1 cellular context compared by ENCODE assay signal in the genomic region with DNA sequence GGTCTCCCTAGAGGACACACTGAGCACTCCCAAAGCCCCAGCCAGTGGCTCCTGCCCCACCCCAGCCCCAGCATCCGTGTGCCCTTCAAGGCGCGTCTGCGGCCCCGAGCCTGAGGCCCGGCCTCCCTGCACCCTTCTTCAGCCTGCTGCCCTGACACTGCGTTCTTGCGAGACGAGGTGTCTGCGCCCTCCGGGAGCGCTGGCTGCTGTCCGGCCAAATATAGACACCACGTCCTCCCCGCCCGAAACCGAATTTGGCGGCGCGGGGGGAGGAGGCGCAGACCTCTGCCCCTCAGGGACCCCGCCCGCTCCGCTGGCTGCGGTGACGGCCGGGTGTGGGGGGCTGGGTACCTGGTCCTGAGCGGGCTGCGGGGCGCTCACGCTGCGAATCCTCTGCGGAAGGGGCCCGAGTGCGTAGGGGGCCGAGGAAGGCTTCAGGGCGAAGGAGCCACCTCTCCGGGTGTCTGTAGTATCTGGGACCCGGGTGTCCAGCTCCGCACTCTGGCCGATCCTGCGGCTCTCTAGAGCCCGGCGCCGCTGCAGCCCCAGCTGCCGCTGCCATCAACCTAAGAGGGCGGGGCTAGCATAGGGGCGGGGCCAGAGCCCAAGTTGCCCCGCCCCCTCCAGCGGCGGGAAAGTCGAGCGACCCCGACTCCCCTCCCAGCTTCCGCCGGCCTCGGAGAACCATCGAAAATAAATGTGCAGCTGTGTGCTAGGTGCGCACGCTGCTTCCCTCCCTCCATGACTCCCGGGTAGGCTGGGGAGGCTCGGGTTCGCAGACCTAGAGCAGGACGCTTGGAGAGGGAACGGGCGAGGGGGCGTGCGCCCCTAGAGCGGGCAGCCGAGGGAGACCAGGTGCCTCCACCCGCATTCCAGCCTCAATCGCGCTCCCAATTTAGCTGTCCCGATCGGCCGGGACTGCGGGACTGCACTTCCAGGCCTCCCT.
A peak's percentile ranks its signal among the peaks of the same experiment; 100 is the strongest.
TF ChIP-seq lines count a peak whose summit lies in the region.

A gene (minus strand): TSS at position 576 of the 946 bp plus-strand sequence. CDS start 1,491 bp downstream, outside the sequence.

TF ChIP-seq in K562, 482 proteins besides CTCF, POLR2A, EP300 and RAD21 (continued from another document):
- TF ChIP-seq, protein P1, sequence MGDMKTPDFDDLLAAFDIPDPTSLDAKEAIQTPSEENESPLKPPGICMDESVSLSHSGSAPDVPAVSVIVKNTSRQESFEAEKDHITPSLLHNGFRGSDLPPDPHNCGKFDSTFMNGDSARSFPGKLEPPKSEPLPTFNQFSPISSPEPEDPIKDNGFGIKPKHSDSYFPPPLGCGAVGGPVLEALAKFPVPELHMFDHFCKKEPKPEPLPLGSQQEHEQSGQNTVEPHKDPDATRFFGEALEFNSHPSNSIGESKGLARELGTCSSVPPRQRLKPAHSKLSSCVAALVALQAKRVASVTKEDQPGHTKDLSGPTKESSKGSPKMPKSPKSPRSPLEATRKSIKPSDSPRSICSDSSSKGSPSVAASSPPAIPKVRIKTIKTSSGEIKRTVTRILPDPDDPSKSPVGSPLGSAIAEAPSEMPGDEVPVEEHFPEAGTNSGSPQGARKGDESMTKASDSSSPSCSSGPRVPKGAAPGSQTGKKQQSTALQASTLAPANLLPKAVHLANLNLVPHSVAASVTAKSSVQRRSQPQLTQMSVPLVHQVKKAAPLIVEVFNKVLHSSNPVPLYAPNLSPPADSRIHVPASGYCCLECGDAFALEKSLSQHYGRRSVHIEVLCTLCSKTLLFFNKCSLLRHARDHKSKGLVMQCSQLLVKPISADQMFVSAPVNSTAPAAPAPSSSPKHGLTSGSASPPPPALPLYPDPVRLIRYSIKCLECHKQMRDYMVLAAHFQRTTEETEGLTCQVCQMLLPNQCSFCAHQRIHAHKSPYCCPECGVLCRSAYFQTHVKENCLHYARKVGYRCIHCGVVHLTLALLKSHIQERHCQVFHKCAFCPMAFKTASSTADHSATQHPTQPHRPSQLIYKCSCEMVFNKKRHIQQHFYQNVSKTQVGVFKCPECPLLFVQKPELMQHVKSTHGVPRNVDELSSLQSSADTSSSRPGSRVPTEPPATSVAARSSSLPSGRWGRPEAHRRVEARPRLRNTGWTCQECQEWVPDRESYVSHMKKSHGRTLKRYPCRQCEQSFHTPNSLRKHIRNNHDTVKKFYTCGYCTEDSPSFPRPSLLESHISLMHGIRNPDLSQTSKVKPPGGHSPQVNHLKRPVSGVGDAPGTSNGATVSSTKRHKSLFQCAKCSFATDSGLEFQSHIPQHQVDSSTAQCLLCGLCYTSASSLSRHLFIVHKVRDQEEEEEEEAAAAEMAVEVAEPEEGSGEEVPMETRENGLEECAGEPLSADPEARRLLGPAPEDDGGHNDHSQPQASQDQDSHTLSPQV (IDR thresholded peaks at IDR 0.05) = no peak
- TF ChIP-seq PYGO2 (tag; IDR thresholded peaks at IDR 0.05) (no peak), POLR2AphosphoS2 (IDR thresholded peaks at IDR 0.05; ENCODE audit: low read length) (no peak), SP1 (CRISPR knock-in tag; IDR thresholded peaks at IDR 0.05) (peak; percentile 54; the same call in 1 of the 2 replicates), RBFOX2 (IDR thresholded peaks at IDR 0.05; ENCODE audit: low read depth, low read length) (peak; percentile 70), RBBP5 (IDR thresholded peaks at IDR 0.05; ENCODE audit: borderline replicate concordance, insufficient read depth, low read length, poor library complexity, severe bottlenecking) (peak; percentile 20), HNRNPLL (IDR thresholded peaks at IDR 0.05; ENCODE audit: low read depth, low read length, poor library complexity, severe bottlenecking) (peak; percentile 23), TAF15 (IDR thresholded peaks at IDR 0.05; ENCODE audit: low read depth, low read length) (no peak), CAMTA2 (CRISPR knock-in tag; conservative IDR thresholded peaks at IDR 0.05) (no peak)
- TF ChIP-seq, protein P2, sequence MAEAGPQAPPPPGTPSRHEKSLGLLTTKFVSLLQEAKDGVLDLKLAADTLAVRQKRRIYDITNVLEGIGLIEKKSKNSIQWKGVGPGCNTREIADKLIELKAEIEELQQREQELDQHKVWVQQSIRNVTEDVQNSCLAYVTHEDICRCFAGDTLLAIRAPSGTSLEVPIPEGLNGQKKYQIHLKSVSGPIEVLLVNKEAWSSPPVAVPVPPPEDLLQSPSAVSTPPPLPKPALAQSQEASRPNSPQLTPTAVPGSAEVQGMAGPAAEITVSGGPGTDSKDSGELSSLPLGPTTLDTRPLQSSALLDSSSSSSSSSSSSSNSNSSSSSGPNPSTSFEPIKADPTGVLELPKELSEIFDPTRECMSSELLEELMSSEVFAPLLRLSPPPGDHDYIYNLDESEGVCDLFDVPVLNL (CRISPR knock-in tag; IDR thresholded peaks at IDR 0.05; ENCODE audit: low read depth) = peak; percentile 25; the same call in 1 of the 2 replicates
- TF ChIP-seq, protein P3, sequence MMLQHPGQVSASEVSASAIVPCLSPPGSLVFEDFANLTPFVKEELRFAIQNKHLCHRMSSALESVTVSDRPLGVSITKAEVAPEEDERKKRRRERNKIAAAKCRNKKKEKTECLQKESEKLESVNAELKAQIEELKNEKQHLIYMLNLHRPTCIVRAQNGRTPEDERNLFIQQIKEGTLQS (IDR thresholded peaks at IDR 0.05) = no peak
- TF ChIP-seq, protein P3 (CRISPR knock-in tag; conservative IDR thresholded peaks at IDR 0.05) = 0 out of 2 replicates have a peak, but pooled peaks have one; percentile 19
